27 cellular contexts compared by ENCODE assay signal in genomic region chr4:7248857-7249256, GRCh38.
"Had no signal": no experiment of that assay in that cellular context is flagged by ENCODE, and none has a peak within 500 bp of the region (broad histone marks: within the 10 kb centered on the region; RNA-seq: fewer than 3 reads in every experiment).

No MANE protein-coding gene starts in this region.

- ATAC-seq: stimulated activated effector memory CD8-positive, alpha-beta T cell treated with anti-CD3 and anti-CD28 coated beads, Interleukin-12 subunit alpha, Interleukin-12 subunit beta, amount 100 ng/mL, for 72 hours; stimulated activated memory B cell treated with anti-CD40 and anti-IgM and Interleukin-4, amounts not matched to agents 10 μg/mL and 1 μg/mL and 100 μg/mL, for 72 hours; stimulated activated naive B cell treated with anti-CD40 and anti-IgM and Interleukin-4, amounts not matched to agents 10 μg/mL and 1 μg/mL and 100 μg/mL, for 72 hours; stimulated activated naive CD8-positive, alpha-beta T cell treated with anti-CD3 and anti-CD28 coated beads, Interleukin-15, amount 100 ng/mL, for 72 hours; stimulated activated naive CD8-positive, alpha-beta T cell treated with anti-CD3 and anti-CD28 coated beads, Interleukin-15, Interleukin-2, amounts not matched to agents 100 U/mL and 50 U/mL, for 24 hours; upper lobe of right lung had no signal

- H3K4me1 ChIP-seq: thyroid gland, upper lobe of left lung, upper lobe of right lung had no signal

- H3K36me3 ChIP-seq: stomach, suprapubic skin, thoracic aorta, thyroid gland, tibial artery, tibial nerve, transverse colon, upper lobe of left lung, upper lobe of right lung, uterus, vagina had no signal

- H3K9me3 ChIP-seq: suprapubic skin, testis, thyroid gland, tibial artery, transverse colon, upper lobe of left lung, upper lobe of right lung, uterus, vagina had no signal

- DNase-seq: stimulated activated CD4-positive, alpha-beta T cell treated with anti-CD3 and anti-CD28 coated beads, Interleukin-2, amount 100 ng/mL, for 48 hours; stimulated activated CD4-positive, alpha-beta T cell treated with anti-CD3 and anti-CD28 coated beads, Interleukin-4, amount 100 ng/mL, for 1 hour; stimulated activated CD4-positive, alpha-beta T cell treated with anti-CD3 and anti-CD28 coated beads, Interleukin-4, amount 100 ng/mL, for 24 hours; stimulated activated CD4-positive, alpha-beta T cell treated with anti-CD3 and anti-CD28 coated beads, Interleukin-4, amount 100 ng/mL, for 4 hours; stimulated activated CD8-positive, alpha-beta memory T cell treated with anti-CD3 and anti-CD28 coated beads, Interleukin-4, amount 100 ng/mL, for 48 hours; stimulated activated naive B cell treated with anti-CD40 and anti-IgM and Interleukin-4, amounts not matched to agents 10 μg/mL and 1 μg/mL and 100 μg/mL, for 72 hours; stimulated activated naive CD4-positive, alpha-beta T cell; stimulated activated naive CD4-positive, alpha-beta T cell treated with Interleukin-2 at 50 U/mL for 16 hours; stimulated activated naive CD8-positive, alpha-beta T cell treated with anti-CD3 and anti-CD28 coated beads, Interleukin-15, amount 100 ng/mL, for 72 hours; stimulated activated naive CD8-positive, alpha-beta T cell treated with anti-CD3 and anti-CD28 coated beads, Interleukin-15, Interleukin-2, amounts not matched to agents 100 U/mL and 50 U/mL, for 24 hours; stomach; substantia nigra; testis; thyroid gland; tibial artery; transverse colon; trophoblast cell; upper lobe of left lung; upper lobe of right lung; uterus had no signal

- H3K27ac ChIP-seq: thoracic aorta, thyroid gland, upper lobe of left lung, upper lobe of right lung had no signal

- H3K4me3 ChIP-seq: stomach, suprapubic skin, testis, thoracic aorta, thyroid gland, tibial artery, tibial nerve, transverse colon, upper lobe of left lung, upper lobe of right lung, uterus, vagina had no signal

- FAIRE-seq: urothelium cell line had no signal

- H3K27me3 ChIP-seq: stomach, testis, thyroid gland, tibial artery, tibial nerve, transverse colon, upper lobe of left lung, upper lobe of right lung, uterus, vagina had no signal
